In the genomic region with DNA sequence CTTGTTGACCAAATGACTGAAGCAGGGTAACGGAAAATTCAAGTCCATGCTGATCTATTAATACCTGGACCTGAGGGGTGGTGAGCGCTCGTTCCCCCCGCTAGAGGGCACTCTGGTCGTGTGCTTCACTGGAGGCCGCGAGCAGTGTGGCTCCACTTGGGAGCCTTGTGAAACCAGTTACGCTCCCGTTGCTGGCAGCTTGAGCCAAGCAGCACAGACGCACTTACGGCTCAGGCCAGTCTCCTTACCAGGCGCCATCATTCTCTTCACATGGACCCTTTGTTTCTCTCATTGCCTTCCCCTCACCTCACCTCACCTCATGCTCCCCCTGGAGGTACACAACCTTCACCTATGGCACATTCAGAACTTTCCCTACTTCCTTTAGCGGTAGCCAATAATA, we compare ENCODE assay signal across 8 cellular contexts. TPM values are rescaled to one million over a fixed set of nuclear protein-coding genes. Genes with fewer than 3 reads are reported as not detected.
A peak's percentile ranks its signal among the peaks of the same experiment; 100 is the strongest.
DNase-seq lines count a peak whose midpoint lies in the region; ATAC-seq, FAIRE-seq and TF ChIP-seq lines count a peak whose summit lies in the region.

No MANE protein-coding gene starts in this region.

- TF ChIP-seq CTCF in WTC11 (IDR thresholded peaks at IDR 0.05) (peak; percentile 66), bronchial epithelial cell (IDR thresholded peaks at IDR 0.05; ENCODE audit: insufficient read depth, low read length, severe bottlenecking) (peak; percentile 95)

- no peaks in the 10 kb centered on the region for H3K36me3 ChIP-seq in ACC112 (ENCODE audit: insufficient read depth, low read length)
- H3K36me3 ChIP-seq in bronchial epithelial cell (ENCODE audit: control insufficient read depth, insufficient read depth, low read length) = no peaks in the 10 kb centered on the region

- peaks cover 34% of the 10 kb centered on the region for H3K4me1 ChIP-seq in ACC112 (ENCODE audit: control insufficient read depth, insufficient read depth, low read length, unreplicated experiment)

- H3K36me3 Mint-ChIP-seq in WTC11 = no peaks in the 10 kb centered on the region

- H2AFZ ChIP-seq in ACC112 (ENCODE audit: low read length, unreplicated experiment) = peak overlapping the region; percentile 91

- POLR2A ChIA-PET in WTC11 (lab: Charles Lee) = interaction anchor here (0.6 kb wide), 2 partner anchors 23 to 331 kb away, joined by 5 to 6 read pairs; no protein-coding TSS in a partner anchor

- H3K4me1 Mint-ChIP-seq in WTC11 = peaks cover 4% of the 10 kb centered on the region; the same call in 1 of the 2 replicates

- ATAC-seq in GM18861 (IDR thresholded peaks at IDR 0.05; ENCODE audit: unreplicated experiment) (peak; percentile 81), HG03135 (IDR thresholded peaks at IDR 0.05; ENCODE audit: unreplicated experiment) (peak; percentile 90), WTC11 (peak; percentile 98)

- peak; percentile 72 for FAIRE-seq in bronchial epithelial cell (lab: Jason Lieb, UNC)

- H3K27ac Mint-ChIP-seq in WTC11 = no peak overlapping the region

- peak overlapping the region; percentile 32; the same call in 1 of the 2 replicates for H3K27ac ChIP-seq in ACC112 (ENCODE audit: low read depth, low read length)

- H3K27me3 Mint-ChIP-seq in WTC11 (ENCODE audit: low read depth) = no peaks in the 10 kb centered on the region; the same call in none of the 2 replicates

- no peaks in the 10 kb centered on the region for H3K9me3 Mint-ChIP-seq in WTC11

- H3K4me3 ChIP-seq in ACC112 (ENCODE audit: low read depth, low read length) = no peak overlapping the region
- H3K4me3 ChIP-seq in bronchial epithelial cell (ENCODE audit: low read depth, low read length) = no peak overlapping the region

- DNase-seq in NCI-H2227 (lab: John Stamatoyannopoulos, UW; ENCODE audit: unreplicated experiment) (peak; percentile 92), WTC11 (ENCODE audit: low spot score) (peak; percentile 83), bronchial epithelial cell (ENCODE audit: low read depth) (peak; percentile 82), islet precursor cell (peak; percentile 95)
- DNase-seq in stimulated activated CD4-positive, alpha-beta T cell treated with anti-CD3 and anti-CD28 coated beads, Interleukin-1b, Interleukin-23, amount 100 ng/mL, for 24 hours (ENCODE audit: low read depth in 4 of 4, low spot score in 1 of 4) = peak; percentile 23 to 49 (median 36)

- H3K79me2 ChIP-seq in ACC112 (ENCODE audit: control insufficient read depth, insufficient read depth, low read length, unreplicated experiment) = no peaks in the 10 kb centered on the region

- CTCF ChIA-PET in WTC11 (lab: Charles Lee) = interaction anchor here (0.5 to 4.5 kb wide), 31 partner anchors 9 to 457 kb away, joined by 3 to 36 read pairs (median 4); a partner anchor contains a TSS

- no peak overlapping the region for H3K4me3 Mint-ChIP-seq in WTC11

- no peaks in the 10 kb centered on the region for H3K27me3 ChIP-seq in ACC112 (ENCODE audit: insufficient read depth, low read length)
- no peaks in the 10 kb centered on the region for H3K27me3 ChIP-seq in bronchial epithelial cell (ENCODE audit: control insufficient read depth, insufficient read depth, low read length)

TF ChIP-seq in WTC11, 78 proteins besides CTCF, POLR2A, EP300 and RAD21:
- TF ChIP-seq, protein P1, sequence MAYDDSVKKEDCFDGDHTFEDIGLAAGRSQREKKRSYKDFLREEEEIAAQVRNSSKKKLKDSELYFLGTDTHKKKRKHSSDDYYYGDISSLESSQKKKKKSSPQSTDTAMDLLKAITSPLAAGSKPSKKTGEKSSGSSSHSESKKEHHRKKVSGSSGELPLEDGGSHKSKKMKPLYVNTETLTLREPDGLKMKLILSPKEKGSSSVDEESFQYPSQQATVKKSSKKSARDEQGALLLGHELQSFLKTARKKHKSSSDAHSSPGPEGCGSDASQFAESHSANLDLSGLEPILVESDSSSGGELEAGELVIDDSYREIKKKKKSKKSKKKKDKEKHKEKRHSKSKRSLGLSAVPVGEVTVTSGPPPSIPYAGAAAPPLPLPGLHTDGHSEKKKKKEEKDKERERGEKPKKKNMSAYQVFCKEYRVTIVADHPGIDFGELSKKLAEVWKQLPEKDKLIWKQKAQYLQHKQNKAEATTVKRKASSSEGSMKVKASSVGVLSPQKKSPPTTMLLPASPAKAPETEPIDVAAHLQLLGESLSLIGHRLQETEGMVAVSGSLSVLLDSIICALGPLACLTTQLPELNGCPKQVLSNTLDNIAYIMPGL (CRISPR knock-in tag; IDR thresholded peaks at IDR 0.05) = peak; percentile 33; the same call in 1 of the 2 replicates
- TF ChIP-seq, protein P2, sequence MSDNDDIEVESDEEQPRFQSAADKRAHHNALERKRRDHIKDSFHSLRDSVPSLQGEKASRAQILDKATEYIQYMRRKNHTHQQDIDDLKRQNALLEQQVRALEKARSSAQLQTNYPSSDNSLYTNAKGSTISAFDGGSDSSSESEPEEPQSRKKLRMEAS (CRISPR knock-in tag; IDR thresholded peaks at IDR 0.05) = peak; percentile 52; the same call in 1 of the 2 replicates
- TF ChIP-seq ETV6 (CRISPR knock-in tag; IDR thresholded peaks at IDR 0.05) = no peak

RNA-seq across cellular contexts. Expression of a gene that starts 49.7 kb away (rescaled TPM):
- total RNA-seq in WTC11 (2021) = 12.0 to 14.8 TPM (median 14.6 TPM) in 3 replicates
- 0.13 and 0.26 TPM in 2 replicates for total RNA-seq in bronchial epithelial cell

Comparison
In these comparisons a context has a peak if more than half of its experiments do, and no peak if none do; other contexts are left out.
1. DNase-seq: peak in every context shown above with its lines; median percentile 95 in islet precursor cell; 92 in NCI-H2227; 83 in WTC11; 82 in bronchial epithelial cell; 36 in stimulated activated CD4-positive, alpha-beta T cell treated with anti-CD3 and anti-CD28 coated beads, Interleukin-1b, Interleukin-23, amount 100 ng/mL, for 24 hours.
2. RNA of a gene that starts 49.7 kb away (total RNA-seq): 12.0 to 14.8 TPM in WTC11; 0.13 to 0.26 TPM in bronchial epithelial cell; every median in the first group is over 10 times any median in the second.
3. Peak in every context shown above with its lines, with median percentiles within 50 percentile points of each other: ATAC-seq.